Comparison of ENCODE assay signal across 8 cellular contexts in genomic region chr5:42949348-42950090, GRCh38.
DNase-seq lines count a peak whose midpoint lies in the region; ATAC-seq and TF ChIP-seq lines count a peak whose summit lies in the region.

No MANE protein-coding gene starts in this region.

- H3K9me3 Mint-ChIP-seq in activated T-helper 17 cell treated with anti-CD3 and anti-CD28 coated beads, Interleukin-2, amount 50 U/mL, for 72 hours, result no peaks in the 10 kb centered on the region

- H3K27ac Mint-ChIP-seq in activated T-helper 17 cell treated with anti-CD3 and anti-CD28 coated beads, Interleukin-2, amount 50 U/mL, for 72 hours, result peak overlapping the region; percentile 97

- intact Hi-C loops in Panc1 (cut with micrococcal nuclease; ENCODE audit: unreplicated experiment), result no loop called here
- intact Hi-C loops in sciatic nerve (cut with DNase I), result loop anchor here (5.0 kb wide), 1 partner anchor 43 kb away; no protein-coding TSS in a partner anchor

- CTCF ChIA-PET in Panc1 (lab: Charles Lee), result interaction anchor here (0.6 to 1.7 kb wide), 2 partner anchors 24 to 41 kb away, joined by 3 to 5 read pairs; no protein-coding TSS in a partner anchor

- in situ Hi-C loops in Panc1 (cut with HindIII; ENCODE audit: low pct_unique_long_range_greater_than_20kb, low sequenced_read_pairs), result no loop called here

- peaks cover 4% of the 10 kb centered on the region for H3K36me3 Mint-ChIP-seq in activated T-helper 17 cell treated with anti-CD3 and anti-CD28 coated beads, Interleukin-2, amount 50 U/mL, for 72 hours (ENCODE audit: low read depth)

- POLR2A ChIA-PET in Panc1 (lab: Charles Lee), result no interaction called here

- peak overlapping the region; percentile 30 to 66 for H3K4me3 ChIP-seq in Panc1 (ENCODE audit: low read depth in 2 of 2, low read length in 2 of 2)

- H3K27me3 ChIP-seq in Panc1 (ENCODE audit: control insufficient read depth, insufficient read depth, low read length) (no peaks in the 10 kb centered on the region), foreskin keratinocyte (no peaks in the 10 kb centered on the region)

- peaks cover 13% of the 10 kb centered on the region; the same call in 1 of the 2 replicates for H3K9me3 ChIP-seq in Panc1 (ENCODE audit: control insufficient read depth, insufficient read depth, low read depth, low read length)

- DNase-seq in NCI-H748 (lab: John Stamatoyannopoulos, UW; ENCODE audit: unreplicated experiment) (peak; percentile 43), NCI-H748 treated with DMSO at 0.1 percent for 48 hours (lab: John Stamatoyannopoulos, UW) (no peak), Panc1 (ENCODE audit: low read depth, low spot score) (peak; percentile 71), foreskin keratinocyte (peak; percentile 11 to 33), sciatic nerve (ENCODE audit: low spot score) (peak; percentile 72), NCI-H2196 (lab: John Stamatoyannopoulos, UW; ENCODE audit: unreplicated experiment) (no peak)

- peak; percentile 46 for ATAC-seq in HG03045 (IDR thresholded peaks at IDR 0.05; ENCODE audit: unreplicated experiment)
- ATAC-seq in Panc1, result peak; percentile 81
- peak; percentile 35 for ATAC-seq in activated T-helper 17 cell treated with anti-CD3 and anti-CD28 coated beads, Interleukin-2, amount 50 U/mL, for 72 hours (replicated peaks)
- ATAC-seq in foreskin keratinocyte, result peak; percentile 20
- peak; percentile 70 for ATAC-seq in sciatic nerve

- H3K27me3 Mint-ChIP-seq in activated T-helper 17 cell treated with anti-CD3 and anti-CD28 coated beads, Interleukin-2, amount 50 U/mL, for 72 hours, result no peaks in the 10 kb centered on the region

- H3K4me1 ChIP-seq in Panc1 (ENCODE audit: control insufficient read depth, insufficient read depth, low read length) (peaks cover 11% of the 10 kb centered on the region; the same call in 1 of the 2 replicates), foreskin keratinocyte (peaks cover 11% of the 10 kb centered on the region)

- BruUV-seq in Panc1 (replicated peaks; lab: Mats Ljungman, UMichigan), result no TSS peak

- H3K27ac ChIP-seq in Panc1 (ENCODE audit: low read length) (peak overlapping the region; percentile 84), foreskin keratinocyte (peak overlapping the region; percentile 60)

- H3K36me3 ChIP-seq in Panc1 (ENCODE audit: control insufficient read depth, insufficient read depth, low read length), result no peaks in the 10 kb centered on the region

- H3K4me1 Mint-ChIP-seq in activated T-helper 17 cell treated with anti-CD3 and anti-CD28 coated beads, Interleukin-2, amount 50 U/mL, for 72 hours, result peaks cover 12% of the 10 kb centered on the region

- TF ChIP-seq CTCF in Panc1 (IDR thresholded peaks at IDR 0.05) (no peak; the same call in 1 of the 2 replicates), foreskin keratinocyte (conservative IDR thresholded peaks at IDR 0.05) (no peak)

- H3K4me3 Mint-ChIP-seq in activated T-helper 17 cell treated with anti-CD3 and anti-CD28 coated beads, Interleukin-2, amount 50 U/mL, for 72 hours, result peak overlapping the region; percentile 96

Comparison
In these comparisons a context has a peak if more than half of its experiments do, and no peak if none do; other contexts are left out.
1. DNase-seq: peak in NCI-H748 (single experiment), Panc1 (single experiment), foreskin keratinocyte (2 of 2) and sciatic nerve (single experiment); none in NCI-H748 treated with DMSO at 0.1 percent for 48 hours (single experiment) and NCI-H2196 (single experiment).
2. ATAC-seq: peak in every context shown above with its lines; median percentile 81 in Panc1; 70 in sciatic nerve; 46 in HG03045; 35 in activated T-helper 17 cell treated with anti-CD3 and anti-CD28 coated beads, Interleukin-2, amount 50 U/mL, for 72 hours; 20 in foreskin keratinocyte.